ENCODE assay signal across 8 cellular contexts in genomic region chr10:119542990-119543813, GRCh38. TPM values are rescaled to one million over a fixed set of nuclear protein-coding genes. Genes with fewer than 3 reads are reported as not detected.
DNase-seq lines count a peak whose midpoint lies in the region; ATAC-seq and TF ChIP-seq lines count a peak whose summit lies in the region.

No MANE protein-coding gene starts in this region.

- TF ChIP-seq CTCF in brain microvascular endothelial cell (IDR thresholded peaks at IDR 0.05; ENCODE audit: low read depth, low read length, missing control alignments), result peak; percentile 76

- no peaks in the 10 kb centered on the region for H3K36me3 ChIP-seq in brain microvascular endothelial cell (replicated peaks)

- ATAC-seq in GM21723 (IDR thresholded peaks at IDR 0.05; ENCODE audit: unreplicated experiment), result peak; percentile 47

- H3K27ac ChIP-seq in brain microvascular endothelial cell (peak overlapping the region; percentile 52), layer of hippocampus (ENCODE audit: low read depth, low read length) (peak overlapping the region; percentile 18)

- peak; percentile 73 for DNase-seq in ELR (ENCODE audit: low read depth)
- DNase-seq in Jurkat, Clone E6-1 (ENCODE audit: low read depth, low spot score), result peak; percentile 68
- DNase-seq in T1000 (lab: John Stamatoyannopoulos, UW), result peak; percentile 70
- peak; percentile 34 for DNase-seq in brain microvascular endothelial cell
- peak; percentile 42 to 58 for DNase-seq in stimulated activated CD4-positive, alpha-beta T cell treated with anti-CD3 and anti-CD28 coated beads, Interleukin-2, amount 100 ng/mL, for 48 hours
- DNase-seq in G401 (ENCODE audit: low spot score), result no peak

- peak overlapping the region; percentile 69 for H3K4me3 ChIP-seq in Jurkat, Clone E6-1 (ENCODE audit: low read length)
- H3K4me3 ChIP-seq in brain microvascular endothelial cell (ENCODE audit: low read depth, low read length), result peak overlapping the region; percentile 74

- in situ Hi-C loops in brain microvascular endothelial cell (cut with HindIII; ENCODE audit: low pct_ligation_motif_present, low sequenced_read_pairs) (no loop called here), G401 (cut with HindIII; ENCODE audit: low sequenced_read_pairs) (no loop called here)

- H3K27me3 ChIP-seq in brain microvascular endothelial cell (replicated peaks) (no peaks in the 10 kb centered on the region), layer of hippocampus (ENCODE audit: control insufficient read depth, insufficient read depth, low read length) (no peaks in the 10 kb centered on the region)

RNA-seq across cellular contexts. Expression of gene RGS10, which starts 0.7 kb away (rescaled TPM):
- 99.4 TPM for polyA plus RNA-seq in Jurkat, Clone E6-1 (2012; ENCODE audit: insufficient read depth, insufficient read length)
- 67.1 and 80.5 TPM in 2 replicates for total RNA-seq in G401 (2014; rRNA removed; shearing (Covaris generic))

RNA-seq across cellular contexts. Expression of gene TIAL1, which starts 53.6 kb away (rescaled TPM):
- 112 TPM for polyA plus RNA-seq in Jurkat, Clone E6-1 (2012; ENCODE audit: insufficient read depth, insufficient read length)
- total RNA-seq in G401 (2014; rRNA removed; shearing (Covaris generic)), result 27.5 and 61.6 TPM in 2 replicates
